1 cellular context compared by ENCODE assay signal in genomic region chr1:156727492-156727891, GRCh38.
TF ChIP-seq lines count a peak whose summit lies in the region.

No MANE protein-coding gene starts in this region.

TF ChIP-seq in IMR-90, 13 proteins besides CTCF, POLR2A, EP300 and RAD21 (continued from another document):
- TF ChIP-seq ELK1 (IDR thresholded peaks at IDR 0.05; ENCODE audit: borderline replicate concordance, low read depth, low read length): no peak
- no peak for TF ChIP-seq USF2 (IDR thresholded peaks at IDR 0.05; ENCODE audit: low read depth, low read length)
- no peak for TF ChIP-seq RCOR1 (IDR thresholded peaks at IDR 0.05; ENCODE audit: insufficient replicate concordance, low read length)
- TF ChIP-seq BHLHE40 (IDR thresholded peaks at IDR 0.05; ENCODE audit: low read depth, low read length): no peak
- TF ChIP-seq NFE2L2 (IDR thresholded peaks at IDR 0.05; ENCODE audit: low read depth, low read length): no peak
